Comparison of ENCODE assay signal across 11 cellular contexts in the genomic region with DNA sequence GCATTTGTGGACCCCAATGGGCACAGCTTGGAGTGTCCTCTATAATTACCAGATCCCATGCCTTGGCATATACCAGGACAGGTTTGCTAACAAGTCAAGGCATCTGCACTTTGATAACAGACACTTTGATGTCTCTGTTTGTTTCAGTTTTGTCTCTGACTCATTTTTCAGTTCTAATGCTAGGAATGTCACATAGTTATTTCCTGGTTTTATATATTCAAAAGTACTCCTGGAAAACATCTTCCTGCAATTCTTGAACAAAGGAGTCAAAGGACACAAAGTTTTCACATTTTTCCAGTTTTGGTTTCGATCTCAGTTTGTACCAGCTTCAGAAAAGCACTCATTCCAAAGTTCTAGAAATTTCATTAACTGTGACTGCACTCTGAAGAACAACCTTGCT.
DNase-seq lines count a peak whose midpoint lies in the region; ATAC-seq, FAIRE-seq and TF ChIP-seq lines count a peak whose summit lies in the region.
"Had no signal": no experiment of that assay in that cellular context is flagged by ENCODE, and none has a peak within 500 bp of the region (broad histone marks: within the 10 kb centered on the region; RNA-seq: fewer than 3 reads in every experiment).

No MANE protein-coding gene starts in this region.

- WGBS in pancreas, 2 donors = 78 to 85% methylated on average over 1 of the region's 1 CpG
- WGBS in smooth muscle cell (ENCODE audit: low lambda C conversion rate) = 86% methylated on average over 1 of the region's 1 CpG

- no peak overlapping the region for H2AFZ ChIP-seq in KMS-11 (ENCODE audit: low read depth)
- H2AFZ ChIP-seq in smooth muscle cell (ENCODE audit: low read depth) = no peak overlapping the region

- H3K36me3 ChIP-seq in KMS-11 (ENCODE audit: insufficient read depth) = no peaks in the 10 kb centered on the region
- H3K36me3 ChIP-seq in pancreas = no peaks in the 10 kb centered on the region
- H3K36me3 ChIP-seq in smooth muscle cell (ENCODE audit: low read depth) = no peaks in the 10 kb centered on the region

- H3K4me2 ChIP-seq in KMS-11 (peak overlapping the region; percentile 75), smooth muscle cell (no peak overlapping the region)

- H3K9me3 ChIP-seq in pancreas = no peaks in the 10 kb centered on the region
- H3K9me3 ChIP-seq in smooth muscle cell (replicated peaks; ENCODE audit: low read depth) = no peaks in the 10 kb centered on the region

- no peak overlapping the region for H3K4me3 ChIP-seq in KMS-11 (IDR thresholded peaks at IDR 0.05; ENCODE audit: insufficient read depth, low read depth, low read length)
- H3K4me3 ChIP-seq in pancreas = no peak overlapping the region
- H3K4me3 ChIP-seq in smooth muscle cell = no peak overlapping the region

- DNase-seq in dermis blood vessel endothelial cell (peak; percentile 75), pancreas (no peak), NCI-H345 (lab: John Stamatoyannopoulos, UW) (no peak), DMS114 treated with DMSO at 0.1 percent for 48 hours (lab: John Stamatoyannopoulos, UW; ENCODE audit: unreplicated experiment) (no peak), NCI-H1092 (lab: John Stamatoyannopoulos, UW) (no peak), smooth muscle cell (lab: John Stamatoyannopoulos, UW; ENCODE audit: unreplicated experiment) (no peak)
- DNase-seq: DMS153, GOT3, NCI-H524 had no signal

- intact Hi-C loops in pancreas (cut with DNase I) = no loop called here

- peak; percentile 36 for ATAC-seq in GM19395 (IDR thresholded peaks at IDR 0.05; ENCODE audit: unreplicated experiment)
- ATAC-seq in pancreas = peak in 1 of 4 donors; percentile 24

- FAIRE-seq in pancreas (lab: Jason Lieb, UNC) = no peak

- H3K79me2 ChIP-seq in KMS-11 (ENCODE audit: insufficient read depth, low read depth) (no peaks in the 10 kb centered on the region), smooth muscle cell (ENCODE audit: low read depth) (no peaks in the 10 kb centered on the region)

- H3K27ac ChIP-seq in KMS-11 (peak overlapping the region; percentile 56; the same call in 1 of the 2 replicates), pancreas (peak overlapping the region; percentile 9 to 91 (median 50)), smooth muscle cell (ENCODE audit: low read depth) (no peak overlapping the region)

- no peak for TF ChIP-seq CTCF in KMS-11 (conservative IDR thresholded peaks at IDR 0.05; ENCODE audit: low read depth, low read length)
- no peak for TF ChIP-seq CTCF in pancreas (IDR thresholded peaks at IDR 0.05)
- no peak for TF ChIP-seq CTCF in smooth muscle cell (IDR thresholded peaks at IDR 0.05; ENCODE audit: borderline replicate concordance, insufficient read depth, poor library complexity, severe bottlenecking)

- H4K20me1 ChIP-seq in KMS-11 (ENCODE audit: insufficient read depth) (no peaks in the 10 kb centered on the region), smooth muscle cell (ENCODE audit: low read depth) (no peaks in the 10 kb centered on the region)

- H3K27me3 ChIP-seq in KMS-11 (ENCODE audit: insufficient read depth, low read depth) (no peaks in the 10 kb centered on the region), pancreas (no peaks in the 10 kb centered on the region), smooth muscle cell (ENCODE audit: low read depth) (peaks cover 12% of the 10 kb centered on the region)

- peaks cover 37% of the 10 kb centered on the region for H3K4me1 ChIP-seq in KMS-11 (ENCODE audit: low read depth, poor library complexity, severe bottlenecking)
- peaks cover 24 to 42% (median 35%) of the 10 kb centered on the region in 3 donors for H3K4me1 ChIP-seq in pancreas
- no peaks in the 10 kb centered on the region for H3K4me1 ChIP-seq in smooth muscle cell (ENCODE audit: low read depth)

- H3F3A ChIP-seq in smooth muscle cell (ENCODE audit: low read depth) = no peaks in the 10 kb centered on the region

- no peak overlapping the region; the same call in 1 of the 2 replicates for H3K9ac ChIP-seq in KMS-11
- H3K9ac ChIP-seq in smooth muscle cell (ENCODE audit: low read depth) = no peak overlapping the region
